In genomic region chr2:118047273-118047898, GRCh38 we compare ENCODE assay signal across 14 cellular contexts. TPM values are rescaled to one million over a fixed set of nuclear protein-coding genes. Genes with fewer than 3 reads are reported as not detected.
DNase-seq lines count a peak whose midpoint lies in the region; ATAC-seq and TF ChIP-seq lines count a peak whose summit lies in the region.
"Had no signal": no experiment of that assay in that cellular context is flagged by ENCODE, and none has a peak within 500 bp of the region (broad histone marks: within the 10 kb centered on the region; RNA-seq: fewer than 3 reads in every experiment).

No MANE protein-coding gene starts in this region.

- H3K27ac ChIP-seq in DOHH2 (ENCODE audit: low read depth, low read length) (no peak overlapping the region), neutrophil (peak overlapping the region; percentile 15)
- no peak overlapping the region for H3K27ac ChIP-seq in CD8-positive, alpha-beta memory T cell (ENCODE audit: low read depth, low read length)
- H3K27ac ChIP-seq: ascending aorta, left ventricle myocardium inferior, tibial artery, VCaP had no signal

- peaks cover 3% of the 10 kb centered on the region; the same call in 1 of the 2 replicates for H3K27me3 ChIP-seq in DOHH2 (ENCODE audit: control insufficient read depth, low read length)
- H3K27me3 ChIP-seq in MG63, result no peaks in the 10 kb centered on the region
- H3K27me3 ChIP-seq in endocrine pancreas (ENCODE audit: control insufficient read depth, insufficient read depth, low read length), result no peaks in the 10 kb centered on the region
- H3K27me3 ChIP-seq in neutrophil, result peaks cover 31% of the 10 kb centered on the region
- peaks cover 20% of the 10 kb centered on the region for H3K27me3 ChIP-seq in CD8-positive, alpha-beta memory T cell (ENCODE audit: insufficient read depth, low read length, poor library complexity, severe bottlenecking)
- H3K27me3 ChIP-seq: ascending aorta had no signal

- H3K27me3 Mint-ChIP-seq in CD8-positive, alpha-beta memory T cell, result peaks cover 11 to 83% of the 10 kb centered on the region in 2 donors

- intact Hi-C loops in lower leg skin (cut with DNase I; ENCODE audit: low total_unique reads), result no loop called here

- H3K4me2 ChIP-seq in DOHH2 (ENCODE audit: low read length), result peak overlapping the region; percentile 8

- no peaks in the 10 kb centered on the region for H3K36me3 ChIP-seq in DOHH2 (ENCODE audit: control insufficient read depth, low read length)
- H3K36me3 ChIP-seq in MG63, result no peaks in the 10 kb centered on the region
- no peaks in the 10 kb centered on the region for H3K36me3 ChIP-seq in endocrine pancreas (ENCODE audit: control insufficient read depth, insufficient read depth, low read length)
- H3K36me3 ChIP-seq in neutrophil, result no peaks in the 10 kb centered on the region
- no peaks in the 10 kb centered on the region for H3K36me3 ChIP-seq in CD8-positive, alpha-beta memory T cell (ENCODE audit: insufficient read depth, low read length)
- H3K36me3 ChIP-seq: ascending aorta, left ventricle myocardium inferior, tibial artery had no signal

- no peaks in the 10 kb centered on the region for H3K9me2 ChIP-seq in DOHH2 (replicated peaks; ENCODE audit: control insufficient read depth, low read length)

- H3K9me3 ChIP-seq in DOHH2 (ENCODE audit: control insufficient read depth, insufficient read depth, low read length), result no peaks in the 10 kb centered on the region
- no peaks in the 10 kb centered on the region for H3K9me3 ChIP-seq in MG63
- no peaks in the 10 kb centered on the region for H3K9me3 ChIP-seq in endocrine pancreas (ENCODE audit: control insufficient read depth, low read length)
- H3K9me3 ChIP-seq in neutrophil, result no peaks in the 10 kb centered on the region
- H3K9me3 ChIP-seq in CD8-positive, alpha-beta memory T cell (ENCODE audit: low read length), result no peaks in the 10 kb centered on the region
- H3K9me3 ChIP-seq: ascending aorta, left ventricle myocardium inferior, tibial artery had no signal

- H3K4me3 ChIP-seq in DOHH2 (ENCODE audit: low read length) (no peak overlapping the region), MG63 (no peak overlapping the region), endocrine pancreas (ENCODE audit: control insufficient read depth, insufficient read depth, low read length) (peak overlapping the region; percentile 28), neutrophil (ENCODE audit: low read depth in 1 of 2, low read length in 1 of 2) (no peak overlapping the region), lower leg skin (ENCODE audit: low read depth, poor library complexity, severe bottlenecking) (no peak overlapping the region)
- H3K4me3 ChIP-seq in CD8-positive, alpha-beta memory T cell (ENCODE audit: low read length), result no peak overlapping the region
- H3K4me3 ChIP-seq: ascending aorta, left ventricle myocardium inferior, tibial artery had no signal

- CTCF ChIA-PET in CD8-positive, alpha-beta memory T cell (lab: Charles Lee), result interaction anchor here (0.8 to 3.0 kb wide), 12 partner anchors 7 to 1429 kb away, joined by 3 to 23 read pairs (median 4); no protein-coding TSS in a partner anchor

- no peak overlapping the region for H3K4me3 Mint-ChIP-seq in CD8-positive, alpha-beta memory T cell

- no peaks in the 10 kb centered on the region for H3K36me3 Mint-ChIP-seq in CD8-positive, alpha-beta memory T cell

- TF ChIP-seq CTCF in DOHH2 (IDR thresholded peaks at IDR 0.05; ENCODE audit: low read depth, low read length, poor library complexity, severe bottlenecking) (no peak), neutrophil (IDR thresholded peaks at IDR 0.05) (no peak), lower leg skin (IDR thresholded peaks at IDR 0.05) (no peak)

- H3K4me1 ChIP-seq in DOHH2 (ENCODE audit: control insufficient read depth, low read length) (peaks cover 40% of the 10 kb centered on the region), endocrine pancreas (ENCODE audit: control insufficient read depth, insufficient read depth, low read length) (no peaks in the 10 kb centered on the region), neutrophil (ENCODE audit: control insufficient read depth in 1 of 2, insufficient read depth in 1 of 2, low read depth in 1 of 2, low read length in 1 of 2) (peaks cover 47 to 48% of the 10 kb centered on the region in 2 experiments)
- H3K4me1 ChIP-seq in CD8-positive, alpha-beta memory T cell (ENCODE audit: insufficient read depth, low read length), result no peaks in the 10 kb centered on the region
- H3K4me1 ChIP-seq: ascending aorta, left ventricle myocardium inferior, tibial artery had no signal

- no peak overlapping the region for H3K27ac Mint-ChIP-seq in CD8-positive, alpha-beta memory T cell

- WGBS in lower leg skin, 2 donors, result 61 to 63% methylated on average over 4 of the region's 4 CpGs

- H3K79me2 ChIP-seq in DOHH2 (ENCODE audit: control insufficient read depth, low read length), result no peaks in the 10 kb centered on the region

- DNase-seq in MG63 (peak; percentile 21), lower leg skin (ENCODE audit: low spot score in 2 of 2) (no peak), C1 segment of cervical spinal cord (lab: John Stamatoyannopoulos, UW) (no peak)
- no peak for DNase-seq in CD8-positive, alpha-beta memory T cell
- DNase-seq: left ventricle myocardium inferior, NCI-H187, tibial artery had no signal

- H3F3A ChIP-seq in DOHH2 (ENCODE audit: control insufficient read depth, insufficient read depth), result no peaks in the 10 kb centered on the region

- no peak for TF ChIP-seq POLR2A in lower leg skin (IDR thresholded peaks at IDR 0.05)

- H3K4me1 Mint-ChIP-seq in CD8-positive, alpha-beta memory T cell, result no peaks in the 10 kb centered on the region

- H3K9me3 Mint-ChIP-seq in CD8-positive, alpha-beta memory T cell, result no peaks in the 10 kb centered on the region

- H3K9ac ChIP-seq in endocrine pancreas (ENCODE audit: control insufficient read depth, insufficient read depth, low read length), result no peak overlapping the region

- no peaks in the 10 kb centered on the region for H4K20me1 ChIP-seq in DOHH2 (ENCODE audit: control insufficient read depth, insufficient read depth, low read depth, low read length)

- ATAC-seq in GM19395 (IDR thresholded peaks at IDR 0.05; ENCODE audit: unreplicated experiment), result no peak
- ATAC-seq: esophagus mucosa had no signal

- POLR2A ChIA-PET in CD8-positive, alpha-beta memory T cell (lab: Charles Lee), result interaction anchor here (0.6 kb wide), 1 partner anchor 41 kb away, joined by 4 read pairs; the partner anchor contains the start of gene INSIG2

RNA-seq across cellular contexts. Expression of gene CCDC93, which starts 33.5 kb away (rescaled TPM):
- 12.2 and 13.2 TPM in 2 replicates for total RNA-seq in MG63 (2014; rRNA removed; shearing (Covaris generic); ENCODE audit: low replicate concordance)
- 10 to 100 TPM; 32.7 to 33.5 TPM for total RNA-seq in CD8-positive, alpha-beta memory T cell
- 8.7 TPM for polyA plus RNA-seq in CD8-positive, alpha-beta memory T cell
- 10 to 100 TPM; 11.8 to 26.2 (median 20.0) TPM for total RNA-seq in lower leg skin

RNA-seq across cellular contexts. Expression of gene INSIG2, which starts 40.9 kb away (rescaled TPM):
- total RNA-seq in MG63 (2014; rRNA removed; shearing (Covaris generic); ENCODE audit: low replicate concordance), result 5.7 and 7.7 TPM in 2 replicates
- total RNA-seq in CD8-positive, alpha-beta memory T cell, result 10 to 100 TPM; 13.4 to 16.9 TPM
- 22.1 TPM for polyA plus RNA-seq in CD8-positive, alpha-beta memory T cell
- total RNA-seq in lower leg skin, result 10 to 100 TPM; 11.6 to 13.6 (median 12.5) TPM
